21 cellular contexts compared by ENCODE assay signal in the genomic region with DNA sequence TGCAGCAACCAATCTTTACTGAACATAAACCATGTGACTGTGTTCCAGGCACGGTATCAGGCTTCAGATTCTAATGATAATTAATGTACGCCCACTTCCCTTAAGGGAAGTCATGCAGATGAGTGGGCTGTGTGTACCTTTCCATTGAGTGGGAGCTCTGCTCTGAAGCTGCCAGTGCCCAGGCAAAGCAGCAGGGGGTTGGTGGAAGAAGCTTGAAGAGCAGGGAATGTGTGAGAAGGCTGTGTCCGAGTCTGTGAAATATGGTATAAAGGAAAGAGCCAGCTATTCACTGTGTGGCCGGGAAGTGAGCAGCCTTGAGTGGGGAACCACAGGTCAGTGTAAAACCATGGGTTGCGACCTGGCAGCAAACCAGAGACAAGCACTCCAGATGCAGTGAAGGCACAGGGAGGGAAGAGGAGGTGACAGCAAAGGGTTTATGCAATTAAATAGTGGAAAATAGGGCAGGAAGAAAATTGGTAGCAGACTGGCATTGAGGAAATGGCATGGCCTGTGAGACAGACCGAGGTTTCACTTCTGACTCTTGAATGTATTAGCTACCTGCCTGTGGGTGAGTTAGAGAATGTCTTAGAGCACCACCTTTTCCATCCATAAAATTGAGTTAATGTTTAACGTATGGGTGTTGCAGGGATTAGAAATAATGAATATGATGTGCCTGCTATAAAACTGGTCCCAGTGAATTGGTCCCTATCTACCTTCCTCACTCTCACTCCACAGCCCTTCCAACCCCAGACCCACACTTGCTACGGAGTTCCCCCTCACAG.
"Had no signal": no experiment of that assay in that cellular context is flagged by ENCODE, and none has a peak within 500 bp of the region (broad histone marks: within the 10 kb centered on the region; RNA-seq: fewer than 3 reads in every experiment).

No MANE protein-coding gene starts in this region.

- H3K4me1 ChIP-seq: tibial artery had no signal

- H3K36me3 ChIP-seq: tibial artery had no signal

- ATAC-seq: activated CD8-positive, alpha-beta memory T cell treated with anti-CD3 and anti-CD28 coated beads, Interleukin-2, amount 10 ng/mL, durations not matched to agents 7 days and 5 days; activated T-helper 17 cell treated with anti-CD3 and anti-CD28 coated beads, Interleukin-2, amount 50 U/mL, for 72 hours; left lobe of liver; stimulated activated naive CD8-positive, alpha-beta T cell treated with anti-CD3 and anti-CD28 coated beads, Interleukin-15, Interleukin-2, amounts not matched to agents 100 U/mL and 50 U/mL, for 24 hours; WTC11 had no signal

- H3K9me3 ChIP-seq: tibial artery had no signal

- FAIRE-seq: colon, islet of Langerhans, TTC549, urothelium cell line had no signal

- H3K27ac ChIP-seq: tibial artery had no signal

- DNase-seq: activated CD4-positive, alpha-beta memory T cell treated with anti-CD3 and anti-CD28 coated beads, Interleukin-2, amount 10 ng/mL, durations not matched to agents 7 days and 5 days; activated CD4-positive, alpha-beta T cell treated with anti-CD3 and anti-CD28 coated beads for 4 hours; activated CD8-positive, alpha-beta memory T cell treated with anti-CD3 and anti-CD28 coated beads, Interleukin-2, amount 10 ng/mL, durations not matched to agents 7 days and 5 days; activated naive CD4-positive, alpha-beta T cell treated with Interleukin-2 at 50 U/mL for 16 hours; central memory CD4-positive, alpha-beta T cell; hippocampal formation; nephron progenitor cell; occipital lobe; posterior cingulate gyrus; stimulated activated naive CD8-positive, alpha-beta T cell treated with anti-CD3 and anti-CD28 coated beads, Interleukin-15, Interleukin-2, amounts not matched to agents 100 U/mL and 50 U/mL, for 24 hours; substantia nigra; SW 1271; tibial artery had no signal

- H3K4me3 ChIP-seq: lung, tibial artery had no signal
